ENCODE assay signal across 1 cellular context in the genomic region with DNA sequence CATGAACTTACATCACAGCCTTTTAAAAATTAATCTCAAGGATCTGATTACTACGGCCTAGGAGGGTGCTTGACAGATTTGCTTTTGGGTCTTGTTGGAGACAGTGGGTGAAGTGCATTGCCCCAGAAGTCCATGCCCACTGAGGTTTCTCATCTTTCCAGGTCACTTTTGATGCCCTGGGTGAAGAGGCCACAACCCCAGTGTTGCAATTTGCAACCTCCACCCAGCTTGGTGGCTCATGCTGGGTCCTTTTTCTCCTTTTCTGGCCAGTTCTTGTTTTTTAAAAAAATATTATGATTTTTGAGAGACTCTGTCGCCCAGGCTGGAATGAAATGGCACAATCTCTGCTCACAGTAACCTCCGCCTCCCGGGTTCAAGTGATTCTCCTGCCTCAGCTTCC.
TF ChIP-seq lines count a peak whose summit lies in the region.

No MANE protein-coding gene starts in this region.

TF ChIP-seq in HepG2, 621 proteins besides CTCF, POLR2A, EP300 and RAD21:
- TF ChIP-seq ZNF282 (IDR thresholded peaks at IDR 0.05; ENCODE audit: partially characterized antibody) (no peak), NFATC3 (CRISPR knock-in tag; IDR thresholded peaks at IDR 0.05) (no peak), HDAC1 (CRISPR knock-in tag; IDR thresholded peaks at IDR 0.05) (no peak), ZFAT (CRISPR knock-in tag; conservative IDR thresholded peaks at IDR 0.05) (no peak), ZSCAN9 (CRISPR knock-in tag; IDR thresholded peaks at IDR 0.05; ENCODE audit: borderline replicate concordance) (no peak), SP5 (CRISPR knock-in tag; IDR thresholded peaks at IDR 0.05; ENCODE audit: borderline replicate concordance, low read depth) (no peak), BCL6 (CRISPR knock-in tag; IDR thresholded peaks at IDR 0.05) (no peak), ZNF766 (CRISPR knock-in tag; IDR thresholded peaks at IDR 0.05; ENCODE audit: borderline replicate concordance) (no peak), ZNF574 (CRISPR knock-in tag; IDR thresholded peaks at IDR 0.05) (no peak), CAMTA2 (CRISPR knock-in tag; IDR thresholded peaks at IDR 0.05; ENCODE audit: borderline replicate concordance) (no peak)
- TF ChIP-seq, protein P1, sequence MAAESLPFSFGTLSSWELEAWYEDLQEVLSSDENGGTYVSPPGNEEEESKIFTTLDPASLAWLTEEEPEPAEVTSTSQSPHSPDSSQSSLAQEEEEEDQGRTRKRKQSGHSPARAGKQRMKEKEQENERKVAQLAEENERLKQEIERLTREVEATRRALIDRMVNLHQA (CRISPR knock-in tag; IDR thresholded peaks at IDR 0.05) = no peak
